In genomic region chr2:146598791-146599190, GRCh38 we compare ENCODE assay signal across 41 cellular contexts.
"Had no signal": no experiment of that assay in that cellular context is flagged by ENCODE, and none has a peak within 500 bp of the region (broad histone marks: within the 10 kb centered on the region; RNA-seq: fewer than 3 reads in every experiment).

No MANE protein-coding gene starts in this region.

- H3K4me3 Mint-ChIP-seq: activated naive CD4-positive, alpha-beta T cell treated with anti-CD3 and anti-CD28 coated beads for 36 hours; activated naive CD4-positive, alpha-beta T cell treated with anti-CD3 and anti-CD28 coated beads, Interleukin-2, amount 10 ng/mL, durations not matched to agents 7 days and 5 days; activated naive CD4-positive, alpha-beta T cell treated with anti-CD3 and anti-CD28 coated beads, Interleukin-2, amount 50 U/mL, for 24 hours; activated naive CD8-positive, alpha-beta T cell; activated naive CD8-positive, alpha-beta T cell treated with anti-CD3 and anti-CD28 coated beads for 36 hours; activated naive CD8-positive, alpha-beta T cell treated with anti-CD3 and anti-CD28 coated beads, Interleukin-2, amount 10 ng/mL, durations not matched to agents 7 days and 5 days; activated naive CD8-positive, alpha-beta T cell treated with anti-CD3 and anti-CD28 coated beads, Interleukin-2, amount 50 U/mL, for 24 hours; activated T-cell treated with anti-CD3 and anti-CD28 coated beads, Interleukin-2, amount 50 U/mL, for 24 hours; activated T-cell treated with anti-CD3 and anti-CD28 coated beads, Interleukin-2, amount 50 U/mL, for 4 hours; activated T-cell treated with anti-CD3 and anti-CD28 coated beads, Interleukin-2, amount 50 U/mL, for 72 hours; activated T-helper 1 cell treated with anti-CD3 and anti-CD28 coated beads, Interleukin-12 subunit alpha, Interleukin-12 subunit beta, Interleukin-2, Interleukin-4 antibody, amounts not matched to agents 30 ng/mL and 10 ng/mL and 1 ng/mL, durations not matched to agents 14 hours and 24 hours and 36 hours; activated T-helper 17 cell treated with anti-CD3 and anti-CD28 coated beads, Interleukin-2, amount 50 U/mL, for 72 hours; brain; central memory CD8-positive, alpha-beta T cell had no signal

- H3K27me3 Mint-ChIP-seq: activated naive CD4-positive, alpha-beta T cell treated with anti-CD3 and anti-CD28 coated beads, Interleukin-2, amount 10 ng/mL, durations not matched to agents 7 days and 5 days; activated naive CD4-positive, alpha-beta T cell treated with anti-CD3 and anti-CD28 coated beads, Interleukin-2, amount 50 U/mL, for 24 hours; activated naive CD8-positive, alpha-beta T cell; activated naive CD8-positive, alpha-beta T cell treated with anti-CD3 and anti-CD28 coated beads for 36 hours; activated naive CD8-positive, alpha-beta T cell treated with anti-CD3 and anti-CD28 coated beads, Interleukin-2, amount 10 ng/mL, durations not matched to agents 7 days and 5 days; activated naive CD8-positive, alpha-beta T cell treated with anti-CD3 and anti-CD28 coated beads, Interleukin-2, amount 50 U/mL, for 24 hours; activated T-cell treated with anti-CD3 and anti-CD28 coated beads, Interleukin-2, amount 50 U/mL, for 24 hours; activated T-helper 17 cell treated with anti-CD3 and anti-CD28 coated beads, Interleukin-2, amount 50 U/mL, for 72 hours; central memory CD8-positive, alpha-beta T cell had no signal

- H3K4me3 ChIP-seq: adrenal gland, ascending aorta, body of pancreas, breast epithelium, cardiac muscle cell had no signal

- H3K9me3 ChIP-seq: adrenal gland, ascending aorta, body of pancreas, breast epithelium had no signal

- H3K9me3 Mint-ChIP-seq: activated naive CD4-positive, alpha-beta T cell treated with anti-CD3 and anti-CD28 coated beads, Interleukin-2, amount 50 U/mL, for 24 hours; activated naive CD8-positive, alpha-beta T cell treated with anti-CD3 and anti-CD28 coated beads for 36 hours; activated naive CD8-positive, alpha-beta T cell treated with anti-CD3 and anti-CD28 coated beads, Interleukin-2, amount 10 ng/mL, durations not matched to agents 7 days and 5 days; activated T-helper 1 cell treated with anti-CD3 and anti-CD28 coated beads, Interleukin-12 subunit alpha, Interleukin-12 subunit beta, Interleukin-2, Interleukin-4 antibody, amounts not matched to agents 30 ng/mL and 10 ng/mL and 1 ng/mL, durations not matched to agents 14 hours and 24 hours and 36 hours had no signal

- ATAC-seq: activated naive CD4-positive, alpha-beta T cell treated with anti-CD3 and anti-CD28 coated beads, Interleukin-2, amount 50 U/mL, for 72 hours; activated naive CD8-positive, alpha-beta T cell treated with anti-CD3 and anti-CD28 coated beads, Interleukin-2, amount 50 U/mL, for 24 hours; activated T-cell treated with anti-CD3 and anti-CD28 coated beads, Interleukin-2, amount 50 U/mL, for 4 hours; activated T-cell treated with anti-CD3 and anti-CD28 coated beads, Interleukin-2, amount 50 U/mL, for 72 hours; activated T-helper 17 cell treated with anti-CD3 and anti-CD28 coated beads, Interleukin-2, amount 50 U/mL, for 72 hours; body of pancreas had no signal

- DNase-seq: activated effector memory CD4-positive, alpha-beta T cell treated with anti-CD3 and anti-CD28 coated beads, Interleukin-2, amount 50 U/mL, for 16 hours; activated effector memory CD4-positive, alpha-beta T cell treated with Interleukin-2 at 50 U/mL for 16 hours; activated gamma-delta T cell; activated gamma-delta T cell treated with Interleukin-2 at 50 U/mL for 16 hours; activated naive CD4-positive, alpha-beta T cell; activated naive CD4-positive, alpha-beta T cell treated with anti-CD3 and anti-CD28 coated beads for 36 hours; activated naive CD4-positive, alpha-beta T cell treated with anti-CD3 and anti-CD28 coated beads, Interleukin-2, amount 10 ng/mL, durations not matched to agents 7 days and 5 days; activated naive CD4-positive, alpha-beta T cell treated with anti-CD3 and anti-CD28 coated beads, Interleukin-2, amount 50 U/mL, for 16 hours; activated naive CD4-positive, alpha-beta T cell treated with Interleukin-2 at 50 U/mL for 16 hours; activated naive CD8-positive, alpha-beta T cell treated with anti-CD3 and anti-CD28 coated beads for 36 hours; activated naive CD8-positive, alpha-beta T cell treated with anti-CD3 and anti-CD28 coated beads, Interleukin-2, amount 10 ng/mL, durations not matched to agents 7 days and 5 days; activated naive CD8-positive, alpha-beta T cell treated with anti-CD3 and anti-CD28 coated beads, Interleukin-2, amount 50 U/mL, for 24 hours; activated T-cell treated with anti-CD3 and anti-CD28 coated beads for 4 hours; activated T-cell treated with anti-CD3 and anti-CD28 coated beads, Interleukin-2, amount 50 U/mL, for 1 hour; activated T-cell treated with anti-CD3 and anti-CD28 coated beads, Interleukin-2, amount 50 U/mL, for 24 hours; activated T-cell treated with anti-CD3 and anti-CD28 coated beads, Interleukin-2, amount 50 U/mL, for 4 hours; activated T-cell treated with anti-CD3 and anti-CD28 coated beads, Interleukin-2, amount 50 U/mL, for 48 hours; activated T-cell treated with anti-CD3 and anti-CD28 coated beads, Interleukin-2, amount 50 U/mL, for 72 hours; adrenal gland; amniotic stem cell; amygdala; anterior cingulate cortex; aorta; body of pancreas; brain microvascular endothelial cell; caudate nucleus; central memory CD4-positive, alpha-beta T cell; cerebellar nuclear complex had no signal

- H3K27ac ChIP-seq: adrenal gland, ascending aorta, body of pancreas, brain microvascular endothelial cell, breast epithelium, cardiac muscle cell had no signal

- H3K4me1 Mint-ChIP-seq: activated naive CD4-positive, alpha-beta T cell treated with anti-CD3 and anti-CD28 coated beads, Interleukin-2, amount 10 ng/mL, durations not matched to agents 7 days and 5 days; activated naive CD4-positive, alpha-beta T cell treated with anti-CD3 and anti-CD28 coated beads, Interleukin-2, amount 50 U/mL, for 24 hours; activated naive CD8-positive, alpha-beta T cell treated with anti-CD3 and anti-CD28 coated beads for 36 hours; activated naive CD8-positive, alpha-beta T cell treated with anti-CD3 and anti-CD28 coated beads, Interleukin-2, amount 10 ng/mL, durations not matched to agents 7 days and 5 days; activated naive CD8-positive, alpha-beta T cell treated with anti-CD3 and anti-CD28 coated beads, Interleukin-2, amount 50 U/mL, for 24 hours; activated T-helper 17 cell treated with anti-CD3 and anti-CD28 coated beads, Interleukin-2, amount 50 U/mL, for 72 hours; brain; central memory CD8-positive, alpha-beta T cell had no signal

- H3K36me3 ChIP-seq: adrenal gland, ascending aorta, brain microvascular endothelial cell, breast epithelium, cardiac muscle cell had no signal

- H3K27ac Mint-ChIP-seq: activated naive CD4-positive, alpha-beta T cell treated with anti-CD3 and anti-CD28 coated beads for 36 hours; activated naive CD4-positive, alpha-beta T cell treated with anti-CD3 and anti-CD28 coated beads, Interleukin-2, amount 10 ng/mL, durations not matched to agents 7 days and 5 days; activated naive CD4-positive, alpha-beta T cell treated with anti-CD3 and anti-CD28 coated beads, Interleukin-2, amount 50 U/mL, for 24 hours; activated naive CD4-positive, alpha-beta T cell treated with anti-CD3 and anti-CD28 coated beads, Interleukin-2, amount 50 U/mL, for 72 hours; activated naive CD8-positive, alpha-beta T cell; activated naive CD8-positive, alpha-beta T cell treated with anti-CD3 and anti-CD28 coated beads for 36 hours; activated naive CD8-positive, alpha-beta T cell treated with anti-CD3 and anti-CD28 coated beads, Interleukin-2, amount 10 ng/mL, durations not matched to agents 7 days and 5 days; activated naive CD8-positive, alpha-beta T cell treated with anti-CD3 and anti-CD28 coated beads, Interleukin-2, amount 50 U/mL, for 24 hours; activated T-cell treated with anti-CD3 and anti-CD28 coated beads, Interleukin-2, amount 50 U/mL, for 24 hours; activated T-cell treated with anti-CD3 and anti-CD28 coated beads, Interleukin-2, amount 50 U/mL, for 72 hours; activated T-helper 1 cell treated with anti-CD3 and anti-CD28 coated beads, Interleukin-12 subunit alpha, Interleukin-12 subunit beta, Interleukin-2, Interleukin-4 antibody, amounts not matched to agents 30 ng/mL and 10 ng/mL and 1 ng/mL, durations not matched to agents 14 hours and 24 hours and 36 hours; activated T-helper 17 cell treated with anti-CD3 and anti-CD28 coated beads, Interleukin-2, amount 50 U/mL, for 72 hours; activated T-helper 2 cell treated with anti-CD3 and anti-CD28 coated beads, Interferon-gamma antibody, Interleukin-2, Interleukin-4, amounts not matched to agents 10 μg/mL and 5 μg/mL and 100 μg/mL, durations not matched to agents 14 hours and 24 hours and 36 hours; brain had no signal

- H3K4me1 ChIP-seq: adrenal gland, ascending aorta, body of pancreas, breast epithelium had no signal

- H3K36me3 Mint-ChIP-seq: activated naive CD4-positive, alpha-beta T cell treated with anti-CD3 and anti-CD28 coated beads, Interleukin-2, amount 10 ng/mL, durations not matched to agents 7 days and 5 days; activated naive CD4-positive, alpha-beta T cell treated with anti-CD3 and anti-CD28 coated beads, Interleukin-2, amount 50 U/mL, for 24 hours; activated naive CD4-positive, alpha-beta T cell treated with anti-CD3 and anti-CD28 coated beads, Interleukin-2, amount 50 U/mL, for 72 hours; activated naive CD8-positive, alpha-beta T cell; activated naive CD8-positive, alpha-beta T cell treated with anti-CD3 and anti-CD28 coated beads for 36 hours; activated naive CD8-positive, alpha-beta T cell treated with anti-CD3 and anti-CD28 coated beads, Interleukin-2, amount 10 ng/mL, durations not matched to agents 7 days and 5 days; brain had no signal

- H3K27me3 ChIP-seq: adrenal gland, ascending aorta, body of pancreas, brain microvascular endothelial cell, breast epithelium, cardiac muscle cell had no signal

- FAIRE-seq: astrocyte, bronchial epithelial cell had no signal
